Comparison of ENCODE assay signal across 17 cellular contexts in the genomic region with DNA sequence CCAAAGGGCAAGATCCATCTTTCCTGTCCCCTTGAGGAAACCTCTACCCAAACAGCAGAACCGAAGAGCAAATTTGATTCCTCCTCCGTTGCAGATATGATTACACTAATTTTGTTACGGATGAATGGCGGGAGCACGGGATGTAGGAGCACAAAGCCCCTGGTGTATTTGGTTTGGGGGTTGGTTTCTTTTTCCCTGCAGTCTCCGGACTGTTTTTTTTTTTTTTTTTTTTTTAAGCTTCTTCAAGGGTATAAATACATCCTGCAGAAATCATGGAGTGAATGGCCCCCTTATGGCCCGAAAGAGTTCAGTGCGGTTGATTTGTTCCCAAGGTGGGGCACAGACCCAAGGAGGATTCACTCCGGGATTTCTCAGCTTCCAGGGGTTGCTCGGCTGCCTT.
"Had no signal": no experiment of that assay in that cellular context is flagged by ENCODE, and none has a peak within 500 bp of the region (broad histone marks: within the 10 kb centered on the region; RNA-seq: fewer than 3 reads in every experiment).

No MANE protein-coding gene starts in this region.

- H3K27ac Mint-ChIP-seq: activated B cell treated with CpG ODN at 0.5 μM for 24 hours; activated CD4-positive, alpha-beta memory T cell treated with anti-CD3 and anti-CD28 coated beads, Interleukin-2, amount 10 ng/mL, durations not matched to agents 7 days and 5 days; activated CD8-positive, alpha-beta memory T cell treated with anti-CD3 and anti-CD28 coated beads, Interleukin-2, amount 10 ng/mL, durations not matched to agents 7 days and 5 days; activated naive CD8-positive, alpha-beta T cell treated with anti-CD3 and anti-CD28 coated beads, Interleukin-2, amount 10 ng/mL, durations not matched to agents 7 days and 5 days; effector memory CD8-positive, alpha-beta T cell; memory B cell; naive thymus-derived CD8-positive, alpha-beta T cell had no signal

- H3K4me1 ChIP-seq: tibial nerve, uterus had no signal

- ATAC-seq: activated CD8-positive, alpha-beta memory T cell treated with anti-CD3 and anti-CD28 coated beads, Interleukin-2, amount 10 ng/mL, durations not matched to agents 7 days and 5 days; effector memory CD8-positive, alpha-beta T cell; naive thymus-derived CD8-positive, alpha-beta T cell had no signal

- H3K36me3 Mint-ChIP-seq: activated CD8-positive, alpha-beta memory T cell treated with anti-CD3 and anti-CD28 coated beads, Interleukin-2, amount 10 ng/mL, durations not matched to agents 7 days and 5 days; activated naive CD8-positive, alpha-beta T cell treated with anti-CD3 and anti-CD28 coated beads, Interleukin-2, amount 10 ng/mL, durations not matched to agents 7 days and 5 days; memory B cell; naive thymus-derived CD8-positive, alpha-beta T cell had no signal

- H3K4me1 Mint-ChIP-seq: activated B cell treated with CpG ODN at 0.5 μM for 24 hours; activated CD4-positive, alpha-beta memory T cell treated with anti-CD3 and anti-CD28 coated beads, Interleukin-2, amount 10 ng/mL, durations not matched to agents 7 days and 5 days; activated CD8-positive, alpha-beta memory T cell treated with anti-CD3 and anti-CD28 coated beads, Interleukin-2, amount 10 ng/mL, durations not matched to agents 7 days and 5 days; activated naive CD8-positive, alpha-beta T cell treated with anti-CD3 and anti-CD28 coated beads, Interleukin-2, amount 10 ng/mL, durations not matched to agents 7 days and 5 days; memory B cell; naive thymus-derived CD8-positive, alpha-beta T cell had no signal

- H3K36me3 ChIP-seq: tibial nerve, uterus had no signal

- H3K4me3 Mint-ChIP-seq: activated B cell treated with CpG ODN at 0.5 μM for 24 hours; activated CD4-positive, alpha-beta memory T cell treated with anti-CD3 and anti-CD28 coated beads, Interleukin-2, amount 10 ng/mL, durations not matched to agents 7 days and 5 days; activated CD8-positive, alpha-beta memory T cell treated with anti-CD3 and anti-CD28 coated beads, Interleukin-2, amount 10 ng/mL, durations not matched to agents 7 days and 5 days; activated naive CD8-positive, alpha-beta T cell treated with anti-CD3 and anti-CD28 coated beads, Interleukin-2, amount 10 ng/mL, durations not matched to agents 7 days and 5 days; effector memory CD8-positive, alpha-beta T cell; memory B cell; naive thymus-derived CD8-positive, alpha-beta T cell had no signal

- DNase-seq: activated B cell treated with CpG ODN at 0.5 μM for 24 hours; activated CD4-positive, alpha-beta memory T cell treated with anti-CD3 and anti-CD28 coated beads, Interleukin-2, amount 10 ng/mL, durations not matched to agents 7 days and 5 days; activated CD4-positive, alpha-beta T cell treated with anti-CD3 and anti-CD28 coated beads for 48 hours; activated CD8-positive, alpha-beta memory T cell treated with anti-CD3 and anti-CD28 coated beads, Interleukin-2, amount 10 ng/mL, durations not matched to agents 7 days and 5 days; activated naive CD4-positive, alpha-beta T cell; activated naive CD8-positive, alpha-beta T cell treated with anti-CD3 and anti-CD28 coated beads, Interleukin-2, amount 10 ng/mL, durations not matched to agents 7 days and 5 days; amygdala; effector memory CD8-positive, alpha-beta T cell; left ventricle myocardium superior; naive thymus-derived CD8-positive, alpha-beta T cell; posterior cingulate gyrus; retina; stimulated activated CD8-positive, alpha-beta memory T cell treated with anti-CD3 and anti-CD28 coated beads, Interleukin-4, amount 100 ng/mL, for 48 hours; stimulated activated naive CD4-positive, alpha-beta T cell; uterus had no signal

- H3K27me3 ChIP-seq: tibial nerve, uterus had no signal

- H3K9me3 Mint-ChIP-seq: activated B cell treated with CpG ODN at 0.5 μM for 24 hours; activated CD4-positive, alpha-beta memory T cell treated with anti-CD3 and anti-CD28 coated beads, Interleukin-2, amount 10 ng/mL, durations not matched to agents 7 days and 5 days; activated naive CD8-positive, alpha-beta T cell treated with anti-CD3 and anti-CD28 coated beads, Interleukin-2, amount 10 ng/mL, durations not matched to agents 7 days and 5 days; effector memory CD8-positive, alpha-beta T cell; memory B cell had no signal

- H3K4me3 ChIP-seq: tibial nerve, uterus had no signal

- H3K27ac ChIP-seq: tibial nerve, uterus had no signal

- H3K9me3 ChIP-seq: tibial nerve, uterus had no signal
